In the genomic region with DNA sequence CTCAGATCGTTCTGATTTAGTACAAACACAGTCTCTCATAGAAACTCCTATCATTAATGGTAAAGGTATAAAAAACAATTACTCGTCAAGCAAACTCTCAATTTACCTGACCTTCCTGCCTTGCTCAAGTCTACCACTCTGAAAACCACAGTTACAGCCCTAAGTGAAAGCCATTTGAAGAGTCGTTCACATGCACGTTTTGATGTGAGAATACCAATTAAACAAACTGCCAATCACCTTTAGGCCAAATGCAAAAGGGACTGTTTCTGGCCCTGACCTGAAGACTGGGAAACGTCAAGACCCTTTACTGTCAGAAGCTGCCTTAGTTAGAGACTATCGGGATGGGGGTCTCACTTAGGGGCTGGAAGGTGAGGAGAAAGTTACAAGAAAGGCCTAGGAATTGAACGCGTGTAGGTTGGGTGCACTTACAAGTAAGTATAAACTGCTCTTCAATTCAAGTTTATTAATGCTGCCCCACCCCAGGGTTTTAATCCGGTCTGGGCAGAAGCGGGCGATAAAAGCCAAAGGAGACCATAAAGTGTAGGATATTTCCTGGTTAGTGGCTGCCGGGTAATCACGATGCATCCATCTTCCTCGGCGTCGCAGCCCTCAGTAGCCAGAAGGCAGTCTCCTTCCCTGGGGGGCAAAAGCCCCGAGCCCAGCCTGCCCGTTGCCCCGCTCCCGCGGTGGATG, we compare ENCODE assay signal across 8 cellular contexts. TPM values are rescaled to one million over a fixed set of nuclear protein-coding genes. Genes with fewer than 3 reads are reported as not detected.
DNase-seq lines count a peak whose midpoint lies in the region; ATAC-seq and TF ChIP-seq lines count a peak whose summit lies in the region.

No MANE protein-coding gene starts in this region.

- BruUV-seq in A673 (replicated peaks; lab: Mats Ljungman, UMichigan) = no TSS peak

- H3K4me3 ChIP-seq in A673 (ENCODE audit: low read depth, low read length, poor library complexity, severe bottlenecking) = peak overlapping the region; percentile 79
- H3K4me3 ChIP-seq in breast epithelium = peak overlapping the region; percentile 91 to 98 (median 94)
- peak overlapping the region; percentile 82 to 99 (median 87) for H3K4me3 ChIP-seq in liver (ENCODE audit: low read depth in 1 of 3, low read length in 3 of 3)
- peak overlapping the region; percentile 58 to 81 (median 78) for H3K4me3 ChIP-seq in thyroid gland (replicated peaks in 1 of 3)

- under 1% methylated on average over 21 of the region's 21 CpGs for WGBS in liver
- 1 to 2% methylated on average over 11 to 19 of the region's 21 CpGs for WGBS in thyroid gland, 2 donors

- H3K9me3 ChIP-seq in A673 (ENCODE audit: low read depth, low read length, poor library complexity, severe bottlenecking) = no peaks in the 10 kb centered on the region
- no peaks in the 10 kb centered on the region for H3K9me3 ChIP-seq in breast epithelium
- no peaks in the 10 kb centered on the region for H3K9me3 ChIP-seq in liver (ENCODE audit: control insufficient read depth in 4 of 4, low read length in 3 of 4)
- no peaks in the 10 kb centered on the region for H3K9me3 ChIP-seq in thyroid gland

- no peak for DNase-seq in A673 (ENCODE audit: low spot score)
- DNase-seq in NCI-H69 (lab: John Stamatoyannopoulos, UW) = peak; percentile 56
- no peak for DNase-seq in breast epithelium (ENCODE audit: low spot score in 2 of 2)
- DNase-seq in thyroid gland = no peak
- no peak for DNase-seq in NCI-H128 (lab: John Stamatoyannopoulos, UW; ENCODE audit: unreplicated experiment)
- no peak for DNase-seq in NCI-H446 treated with DMSO at 0.1 percent for 48 hours (lab: John Stamatoyannopoulos, UW)

- H3K27me3 ChIP-seq in A673 (replicated peaks; ENCODE audit: insufficient read depth, low read depth, low read length, poor library complexity) (no peaks in the 10 kb centered on the region), breast epithelium (no peaks in the 10 kb centered on the region), liver (ENCODE audit: control insufficient read depth in 4 of 4, insufficient read depth in 4 of 4, low read length in 3 of 4) (no peaks in the 10 kb centered on the region), thyroid gland (no peaks in the 10 kb centered on the region)

- ATAC-seq in GM19351 (IDR thresholded peaks at IDR 0.05; ENCODE audit: unreplicated experiment) = peak; percentile 9

- TF ChIP-seq CTCF in A673 (conservative IDR thresholded peaks at IDR 0.05; ENCODE audit: low read depth, low read length) (no peak), breast epithelium (IDR thresholded peaks at IDR 0.05) (no peak), liver (IDR thresholded peaks at IDR 0.05; ENCODE audit: low read depth, low read length, missing input control) (no peak), thyroid gland (IDR thresholded peaks at IDR 0.05) (no peak)

- H3K4me1 ChIP-seq in A673 (ENCODE audit: insufficient read depth, low read length, poor library complexity, severe bottlenecking) (peaks cover 12% of the 10 kb centered on the region), breast epithelium (peaks cover 0 to 8% of the 10 kb centered on the region in 2 donors), liver (ENCODE audit: control insufficient read depth in 4 of 4, insufficient read depth in 4 of 4, low read length in 3 of 4) (peaks cover 8 to 49% (median 21%) of the 10 kb centered on the region in 4 donors), thyroid gland (peaks cover 44 to 45% of the 10 kb centered on the region in 2 donors)

- CTCF ChIA-PET in A673 (lab: Charles Lee) = no interaction called here

- peak overlapping the region; percentile 86 to 99 for H3K9ac ChIP-seq in liver (ENCODE audit: low read depth in 1 of 2, low read length in 2 of 2)

- intact Hi-C loops in A673 (cut with micrococcal nuclease; ENCODE audit: unreplicated experiment) (no loop called here), breast epithelium (cut with DNase I; ENCODE audit: low total_unique reads) (loop anchor here (5.0 kb wide), 2 partner anchors 304 to 1131 kb away; no protein-coding TSS in a partner anchor), thyroid gland (cut with DNase I) (no loop called here)

- H3K36me3 ChIP-seq in A673 (ENCODE audit: insufficient read depth, low read length, poor library complexity, severe bottlenecking) = no peaks in the 10 kb centered on the region
- H3K36me3 ChIP-seq in breast epithelium = no peaks in the 10 kb centered on the region
- H3K36me3 ChIP-seq in liver (ENCODE audit: control insufficient read depth in 4 of 4, insufficient read depth in 3 of 4, low read depth in 1 of 4, low read length in 3 of 4) = no peaks in the 10 kb centered on the region
- no peaks in the 10 kb centered on the region for H3K36me3 ChIP-seq in thyroid gland

- H3K27ac ChIP-seq in A673 (ENCODE audit: low read depth, low read length, poor library complexity, severe bottlenecking) (peak overlapping the region; percentile 98), breast epithelium (peak overlapping the region; percentile 99 to 100), liver (ENCODE audit: low read depth in 1 of 2, low read length in 2 of 2) (peak overlapping the region; percentile 96 to 97), thyroid gland (peak overlapping the region; percentile 96 to 99 (median 97))

- POLR2A ChIA-PET in A673 (lab: Charles Lee; ENCODE audit: low non-redundant PET) = no interaction called here

- TF ChIP-seq RAD21 in liver (IDR thresholded peaks at IDR 0.05) = no peak

- TF ChIP-seq POLR2A in breast epithelium (IDR thresholded peaks at IDR 0.05) (no peak), thyroid gland (IDR thresholded peaks at IDR 0.05) (no peak)

TF ChIP-seq in liver, 16 proteins besides CTCF, POLR2A, EP300 and RAD21:
- no peak for TF ChIP-seq GABPA (IDR thresholded peaks at IDR 0.05 in 1 of 2, conservative IDR thresholded peaks at IDR 0.05 in 1 of 2)
- TF ChIP-seq, protein P1, sequence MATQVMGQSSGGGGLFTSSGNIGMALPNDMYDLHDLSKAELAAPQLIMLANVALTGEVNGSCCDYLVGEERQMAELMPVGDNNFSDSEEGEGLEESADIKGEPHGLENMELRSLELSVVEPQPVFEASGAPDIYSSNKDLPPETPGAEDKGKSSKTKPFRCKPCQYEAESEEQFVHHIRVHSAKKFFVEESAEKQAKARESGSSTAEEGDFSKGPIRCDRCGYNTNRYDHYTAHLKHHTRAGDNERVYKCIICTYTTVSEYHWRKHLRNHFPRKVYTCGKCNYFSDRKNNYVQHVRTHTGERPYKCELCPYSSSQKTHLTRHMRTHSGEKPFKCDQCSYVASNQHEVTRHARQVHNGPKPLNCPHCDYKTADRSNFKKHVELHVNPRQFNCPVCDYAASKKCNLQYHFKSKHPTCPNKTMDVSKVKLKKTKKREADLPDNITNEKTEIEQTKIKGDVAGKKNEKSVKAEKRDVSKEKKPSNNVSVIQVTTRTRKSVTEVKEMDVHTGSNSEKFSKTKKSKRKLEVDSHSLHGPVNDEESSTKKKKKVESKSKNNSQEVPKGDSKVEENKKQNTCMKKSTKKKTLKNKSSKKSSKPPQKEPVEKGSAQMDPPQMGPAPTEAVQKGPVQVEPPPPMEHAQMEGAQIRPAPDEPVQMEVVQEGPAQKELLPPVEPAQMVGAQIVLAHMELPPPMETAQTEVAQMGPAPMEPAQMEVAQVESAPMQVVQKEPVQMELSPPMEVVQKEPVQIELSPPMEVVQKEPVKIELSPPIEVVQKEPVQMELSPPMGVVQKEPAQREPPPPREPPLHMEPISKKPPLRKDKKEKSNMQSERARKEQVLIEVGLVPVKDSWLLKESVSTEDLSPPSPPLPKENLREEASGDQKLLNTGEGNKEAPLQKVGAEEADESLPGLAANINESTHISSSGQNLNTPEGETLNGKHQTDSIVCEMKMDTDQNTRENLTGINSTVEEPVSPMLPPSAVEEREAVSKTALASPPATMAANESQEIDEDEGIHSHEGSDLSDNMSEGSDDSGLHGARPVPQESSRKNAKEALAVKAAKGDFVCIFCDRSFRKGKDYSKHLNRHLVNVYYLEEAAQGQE (IDR thresholded peaks at IDR 0.05) = no peak
- TF ChIP-seq YY1 (IDR thresholded peaks at IDR 0.05) = peak; percentile 32
TF ChIP-seq in liver: peak in this region for 1.

RNA-seq across cellular contexts. Expression of a gene that starts 0.9 kb away (rescaled TPM):
- 115 and 125 TPM in 2 replicates for total RNA-seq in A673 (2021)
- 100 to 1,000 TPM in 2 of 3 donors, 10 to 100 TPM in 1; 95.7 to 118 (median 116) TPM for total RNA-seq in breast epithelium
- 100 to 1,000 TPM in 1 of 2 donors, 10 to 100 TPM in 1; 72.9 to 115 TPM for total RNA-seq in liver
- 10 to 100 TPM; 20.5 to 37.9 TPM for polyA plus RNA-seq in liver
- 100 to 1,000 TPM; 119 to 205 (median 151) TPM for total RNA-seq in thyroid gland
